In the genomic region with DNA sequence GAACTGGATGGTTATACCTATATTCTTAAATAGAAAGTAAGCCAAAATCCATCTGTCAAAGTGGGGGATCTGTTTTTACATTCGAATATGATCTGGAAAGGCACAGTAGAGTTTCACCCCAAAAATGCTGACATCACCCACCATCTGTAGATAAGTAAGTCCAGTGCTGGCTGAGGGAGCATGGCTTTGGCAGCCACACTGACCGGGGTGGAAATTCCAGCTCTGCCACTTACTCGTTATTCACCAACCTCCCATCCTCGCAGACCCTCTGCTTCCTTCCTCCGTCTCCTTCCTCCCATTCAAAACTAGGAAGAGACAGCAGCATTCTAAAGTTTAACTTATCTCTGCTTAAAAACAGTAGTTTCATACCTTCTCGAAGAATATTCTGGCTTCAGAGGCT, we compare ENCODE assay signal across 32 cellular contexts.
"Had no signal": no experiment of that assay in that cellular context is flagged by ENCODE, and none has a peak within 500 bp of the region (broad histone marks: within the 10 kb centered on the region; RNA-seq: fewer than 3 reads in every experiment).

No MANE protein-coding gene starts in this region.

- H3K4me1 ChIP-seq: ascending aorta, prostate gland, stomach, tibial artery had no signal

- H3K27ac ChIP-seq: ascending aorta, brain microvascular endothelial cell, epithelial cell of prostate, neutrophil, prostate gland, stomach, tibial artery, upper lobe of right lung had no signal

- H3K27me3 Mint-ChIP-seq: activated CD4-positive, alpha-beta T cell treated with anti-CD3 and anti-CD28 coated beads for 36 hours; activated CD8-positive, alpha-beta memory T cell treated with anti-CD3 and anti-CD28 coated beads, Interleukin-2, amount 10 ng/mL, durations not matched to agents 7 days and 5 days; activated naive CD8-positive, alpha-beta T cell treated with anti-CD3 and anti-CD28 coated beads for 36 hours; stimulated activated memory B cell treated with anti-CD40 and anti-IgM and Interleukin-4, amounts not matched to agents 10 μg/mL and 1 μg/mL and 100 μg/mL, for 72 hours had no signal

- H3K4me1 Mint-ChIP-seq: activated CD4-positive, alpha-beta T cell treated with anti-CD3 and anti-CD28 coated beads for 36 hours; activated CD8-positive, alpha-beta memory T cell treated with anti-CD3 and anti-CD28 coated beads, Interleukin-2, amount 10 ng/mL, durations not matched to agents 7 days and 5 days; nephron had no signal

- ATAC-seq: activated CD4-positive, alpha-beta T cell treated with anti-CD3 and anti-CD28 coated beads for 36 hours; activated CD8-positive, alpha-beta memory T cell treated with anti-CD3 and anti-CD28 coated beads, Interleukin-2, amount 10 ng/mL, durations not matched to agents 7 days and 5 days; activated CD8-positive, alpha-beta T cell treated with anti-CD3 and anti-CD28 coated beads, Interleukin-2, amount 10 ng/mL, durations not matched to agents 7 days and 5 days; activated T-cell treated with anti-CD3 and anti-CD28 coated beads, Interleukin-2, amount 50 U/mL, for 72 hours; left cardiac atrium; left ventricle myocardium superior; stimulated activated memory B cell treated with anti-CD40 and anti-IgM and Interleukin-4, amounts not matched to agents 10 μg/mL and 1 μg/mL and 100 μg/mL, for 72 hours; upper lobe of right lung had no signal

- H3K36me3 ChIP-seq: brain microvascular endothelial cell, prostate gland had no signal

- H3K4me3 ChIP-seq: ascending aorta, prostate gland, smooth muscle cell, stomach, tibial artery, upper lobe of right lung had no signal

- DNase-seq: activated CD4-positive, alpha-beta T cell treated with anti-CD3 and anti-CD28 coated beads for 36 hours; activated CD4-positive, CD25-positive, alpha-beta regulatory T cell; activated CD8-positive, alpha-beta memory T cell treated with anti-CD3 and anti-CD28 coated beads, Interleukin-2, amount 10 ng/mL, durations not matched to agents 7 days and 5 days; activated CD8-positive, alpha-beta T cell treated with anti-CD3 and anti-CD28 coated beads, Interleukin-2, amount 10 ng/mL, durations not matched to agents 7 days and 5 days; activated effector memory CD4-positive, alpha-beta T cell treated with Interleukin-2 at 50 U/mL for 16 hours; activated naive CD4-positive, alpha-beta T cell treated with anti-CD3 and anti-CD28 coated beads for 36 hours; activated naive CD8-positive, alpha-beta T cell treated with anti-CD3 and anti-CD28 coated beads for 36 hours; activated T-cell treated with anti-CD3 and anti-CD28 coated beads, Interleukin-2, amount 50 U/mL, for 72 hours; brain microvascular endothelial cell; cortex of kidney; endodermal cell; foreskin fibroblast; left cardiac atrium; left ventricle myocardium superior; mammary epithelial cell; SK-N-SH; stimulated activated CD4-positive, alpha-beta T cell treated with anti-CD3 and anti-CD28 coated beads, Interleukin-1b, Interleukin-23, amount 100 ng/mL, for 48 hours; stimulated activated CD4-positive, alpha-beta T cell treated with anti-CD3 and anti-CD28 coated beads, Interleukin-4, amount 100 ng/mL, for 4 hours; stimulated activated CD8-positive, alpha-beta memory T cell treated with anti-CD3 and anti-CD28 coated beads, Interleukin-4, amount 100 ng/mL, for 48 hours; stomach; SW 1271; T-helper 9 cell; tibial artery; upper lobe of right lung had no signal

- H3K9me3 ChIP-seq: ascending aorta, neutrophil, prostate gland, SK-N-SH, stomach, tibial artery, upper lobe of right lung had no signal

- H3K27me3 ChIP-seq: ascending aorta, brain microvascular endothelial cell, neutrophil, stomach, tibial artery, upper lobe of right lung had no signal

- H3K4me3 Mint-ChIP-seq: activated CD4-positive, alpha-beta T cell treated with anti-CD3 and anti-CD28 coated beads for 36 hours; activated CD8-positive, alpha-beta memory T cell treated with anti-CD3 and anti-CD28 coated beads, Interleukin-2, amount 10 ng/mL, durations not matched to agents 7 days and 5 days; activated CD8-positive, alpha-beta T cell treated with anti-CD3 and anti-CD28 coated beads, Interleukin-2, amount 10 ng/mL, durations not matched to agents 7 days and 5 days; activated naive CD4-positive, alpha-beta T cell treated with anti-CD3 and anti-CD28 coated beads for 36 hours; activated naive CD8-positive, alpha-beta T cell treated with anti-CD3 and anti-CD28 coated beads for 36 hours; activated T-cell treated with anti-CD3 and anti-CD28 coated beads, Interleukin-2, amount 50 U/mL, for 72 hours; endodermal cell; nephron; stimulated activated memory B cell treated with anti-CD40 and anti-IgM and Interleukin-4, amounts not matched to agents 10 μg/mL and 1 μg/mL and 100 μg/mL, for 72 hours; T-helper 1 cell treated with Interleukin-12 subunit alpha and Interleukin-12 subunit beta and Interleukin-4 antibody, amounts not matched to agents 30 μg/mL and 1 μg/mL, for 36 hours had no signal

- H3K27ac Mint-ChIP-seq: activated CD4-positive, alpha-beta T cell treated with anti-CD3 and anti-CD28 coated beads for 36 hours; activated CD8-positive, alpha-beta memory T cell treated with anti-CD3 and anti-CD28 coated beads, Interleukin-2, amount 10 ng/mL, durations not matched to agents 7 days and 5 days; activated CD8-positive, alpha-beta T cell treated with anti-CD3 and anti-CD28 coated beads, Interleukin-2, amount 10 ng/mL, durations not matched to agents 7 days and 5 days; activated naive CD4-positive, alpha-beta T cell treated with anti-CD3 and anti-CD28 coated beads for 36 hours; activated naive CD8-positive, alpha-beta T cell treated with anti-CD3 and anti-CD28 coated beads for 36 hours; activated T-cell treated with anti-CD3 and anti-CD28 coated beads, Interleukin-2, amount 50 U/mL, for 72 hours; endodermal cell; nephron; stimulated activated memory B cell treated with anti-CD40 and anti-IgM and Interleukin-4, amounts not matched to agents 10 μg/mL and 1 μg/mL and 100 μg/mL, for 72 hours; T-helper 1 cell treated with Interleukin-12 subunit alpha and Interleukin-12 subunit beta and Interleukin-4 antibody, amounts not matched to agents 30 μg/mL and 1 μg/mL, for 36 hours had no signal

- H3K9me3 Mint-ChIP-seq: activated naive CD4-positive, alpha-beta T cell treated with anti-CD3 and anti-CD28 coated beads for 36 hours; activated naive CD8-positive, alpha-beta T cell treated with anti-CD3 and anti-CD28 coated beads for 36 hours; endodermal cell; nephron had no signal
